Comparison of ENCODE assay signal across 25 cellular contexts in genomic region chr10:504131-504611, GRCh38.
DNase-seq lines count a peak whose midpoint lies in the region; ATAC-seq, FAIRE-seq and TF ChIP-seq lines count a peak whose summit lies in the region.
"Had no signal": no experiment of that assay in that cellular context is flagged by ENCODE, and none has a peak within 500 bp of the region (broad histone marks: within the 10 kb centered on the region; RNA-seq: fewer than 3 reads in every experiment).

No MANE protein-coding gene starts in this region.

- DNase-seq in right cardiac atrium (peak in 2 of 3 donors; percentile 35 to 39), left cardiac atrium (no peak), kidney (peak; percentile 51), posterior vena cava (ENCODE audit: low spot score) (peak; percentile 67), NCI-H526 treated with DMSO at 0.1 percent for 48 hours (lab: John Stamatoyannopoulos, UW) (no peak), NAMALWA (ENCODE audit: low spot score) (no peak)
- no peak for DNase-seq in activated CD4-positive, alpha-beta memory T cell treated with anti-CD3 and anti-CD28 coated beads for 36 hours
- DNase-seq: AML-193; CD4-positive, alpha-beta T cell; KBM-7; MV-4-11; NCI-H1105 treated with DMSO at 0.1 percent for 48 hours; NCI-H1694; NCI-H2081 treated with DMSO at 0.1 percent for 48 hours; NCI-H2171 treated with DMSO at 0.1 percent for 48 hours; NCI-H446 treated with DMSO at 0.1 percent for 48 hours; SIG-M5 had no signal

- CTCF ChIA-PET in activated CD4-positive, alpha-beta memory T cell treated with anti-CD3 and anti-CD28 coated beads for 36 hours (lab: Charles Lee): no interaction called here

- H3K9me3 ChIP-seq in right cardiac atrium (ENCODE audit: control insufficient read depth, low read length) (no peaks in the 10 kb centered on the region), kidney (ENCODE audit: control insufficient read depth in 1 of 2, low read length in 2 of 2) (no peaks in the 10 kb centered on the region)
- H3K9me3 ChIP-seq: A549; BLaER1 treated with 17β-estradiol and CSF1 and Interleukin-3, amounts not matched to agents 10 nM and 100 nM had no signal

- WGBS in right cardiac atrium: 95% methylated on average over 17 of the region's 17 CpGs

- H3K4me1 ChIP-seq in right cardiac atrium (ENCODE audit: control insufficient read depth, insufficient read depth, low read length) (peaks cover 5% of the 10 kb centered on the region), kidney (ENCODE audit: control insufficient read depth in 1 of 2, insufficient read depth in 1 of 2, low read depth in 1 of 2, low read length in 2 of 2) (peaks cover 2 to 6% of the 10 kb centered on the region in 2 donors)
- H3K4me1 ChIP-seq: A549 had no signal

- H3K4me1 Mint-ChIP-seq in activated CD4-positive, alpha-beta memory T cell treated with anti-CD3 and anti-CD28 coated beads for 36 hours (ENCODE audit: low read depth): peaks cover 22% of the 10 kb centered on the region

- no peak overlapping the region for H3K9ac ChIP-seq in kidney (ENCODE audit: low read length in 2 of 2)
- H3K9ac ChIP-seq: BLaER1 treated with 17β-estradiol and CSF1 and Interleukin-3, amounts not matched to agents 10 nM and 100 nM had no signal

- H3K4me3 ChIP-seq in right cardiac atrium (ENCODE audit: low read length): no peak overlapping the region
- H3K4me3 ChIP-seq in kidney (ENCODE audit: low read length in 2 of 2): no peak overlapping the region
- H3K4me3 ChIP-seq: A549; BLaER1 treated with 17β-estradiol and CSF1 and Interleukin-3, amounts not matched to agents 10 nM and 100 nM; SK-N-MC had no signal

- no peaks in the 10 kb centered on the region for H3K9me3 Mint-ChIP-seq in activated CD4-positive, alpha-beta memory T cell treated with anti-CD3 and anti-CD28 coated beads for 36 hours
- H3K9me3 Mint-ChIP-seq: CD4-positive, alpha-beta T cell had no signal

- no peaks in the 10 kb centered on the region for H3K36me3 Mint-ChIP-seq in activated CD4-positive, alpha-beta memory T cell treated with anti-CD3 and anti-CD28 coated beads for 36 hours

- no peak for ATAC-seq in right cardiac atrium
- no peak for ATAC-seq in left cardiac atrium
- ATAC-seq: A549, Panc1 had no signal

- intact Hi-C loops in right cardiac atrium (cut with DNase I): loop anchor here in 1 of 4 donors (10.0 kb wide), 1 partner anchor 291 kb away; no protein-coding TSS in a partner anchor
- intact Hi-C loops in left cardiac atrium (cut with DNase I): no loop called here
- intact Hi-C loops in kidney (cut with DNase I): no loop called here
- intact Hi-C loops in posterior vena cava (cut with DNase I): loop anchor here in 1 of 2 donors (10.0 kb wide), 1 partner anchor 181 kb away; the partner anchor contains the start of gene DIP2C
- intact Hi-C loops in activated CD4-positive, alpha-beta memory T cell treated with anti-CD3 and anti-CD28 coated beads for 36 hours (cut with micrococcal nuclease): no loop called here

- H3K27ac ChIP-seq in right cardiac atrium (ENCODE audit: low read length): no peak overlapping the region
- no peak overlapping the region for H3K27ac ChIP-seq in kidney (ENCODE audit: low read depth in 2 of 2, low read length in 2 of 2)
- H3K27ac ChIP-seq: A549; BLaER1 treated with 17β-estradiol and CSF1 and Interleukin-3, amounts not matched to agents 10 nM and 100 nM; RWPE1; SK-N-MC had no signal

- no peaks in the 10 kb centered on the region for H3K36me3 ChIP-seq in kidney (ENCODE audit: control insufficient read depth in 1 of 2, insufficient read depth in 2 of 2, low read length in 2 of 2)

- H3K27ac Mint-ChIP-seq in activated CD4-positive, alpha-beta memory T cell treated with anti-CD3 and anti-CD28 coated beads for 36 hours: no peak overlapping the region
- H3K27ac Mint-ChIP-seq: CD4-positive, alpha-beta T cell had no signal

- no peaks in the 10 kb centered on the region for H3K27me3 ChIP-seq in right cardiac atrium (ENCODE audit: control insufficient read depth, insufficient read depth)

- POLR2A ChIA-PET in activated CD4-positive, alpha-beta memory T cell treated with anti-CD3 and anti-CD28 coated beads for 36 hours (lab: Charles Lee): interaction anchor here (0.6 kb wide), 1 partner anchor 552 kb away, joined by 4 read pairs; the partner anchor contains the start of gene WDR37

- no peak for FAIRE-seq in kidney (lab: Jason Lieb, UNC)
- FAIRE-seq: A549, D721Med, H54, HTR-8/SVneo had no signal

- no peak for TF ChIP-seq CTCF in kidney (IDR thresholded peaks at IDR 0.05; ENCODE audit: borderline replicate concordance, extremely low read depth, insufficient read depth)

- no peak overlapping the region for H3K4me3 Mint-ChIP-seq in activated CD4-positive, alpha-beta memory T cell treated with anti-CD3 and anti-CD28 coated beads for 36 hours
- H3K4me3 Mint-ChIP-seq: CD4-positive, alpha-beta T cell had no signal

- H3K27me3 Mint-ChIP-seq in activated CD4-positive, alpha-beta memory T cell treated with anti-CD3 and anti-CD28 coated beads for 36 hours: peaks cover 11% of the 10 kb centered on the region

Comparison
In these comparisons a context has a peak if more than half of its experiments do, and no peak if none do; other contexts are left out.
1. DNase-seq: peak in right cardiac atrium (2 of 3), kidney (single experiment) and posterior vena cava (single experiment); none in left cardiac atrium (single experiment), NCI-H526 treated with DMSO at 0.1 percent for 48 hours (single experiment), NAMALWA (single experiment) and activated CD4-positive, alpha-beta memory T cell treated with anti-CD3 and anti-CD28 coated beads for 36 hours (single experiment).